ENCODE assay signal across 18 cellular contexts in the genomic region with DNA sequence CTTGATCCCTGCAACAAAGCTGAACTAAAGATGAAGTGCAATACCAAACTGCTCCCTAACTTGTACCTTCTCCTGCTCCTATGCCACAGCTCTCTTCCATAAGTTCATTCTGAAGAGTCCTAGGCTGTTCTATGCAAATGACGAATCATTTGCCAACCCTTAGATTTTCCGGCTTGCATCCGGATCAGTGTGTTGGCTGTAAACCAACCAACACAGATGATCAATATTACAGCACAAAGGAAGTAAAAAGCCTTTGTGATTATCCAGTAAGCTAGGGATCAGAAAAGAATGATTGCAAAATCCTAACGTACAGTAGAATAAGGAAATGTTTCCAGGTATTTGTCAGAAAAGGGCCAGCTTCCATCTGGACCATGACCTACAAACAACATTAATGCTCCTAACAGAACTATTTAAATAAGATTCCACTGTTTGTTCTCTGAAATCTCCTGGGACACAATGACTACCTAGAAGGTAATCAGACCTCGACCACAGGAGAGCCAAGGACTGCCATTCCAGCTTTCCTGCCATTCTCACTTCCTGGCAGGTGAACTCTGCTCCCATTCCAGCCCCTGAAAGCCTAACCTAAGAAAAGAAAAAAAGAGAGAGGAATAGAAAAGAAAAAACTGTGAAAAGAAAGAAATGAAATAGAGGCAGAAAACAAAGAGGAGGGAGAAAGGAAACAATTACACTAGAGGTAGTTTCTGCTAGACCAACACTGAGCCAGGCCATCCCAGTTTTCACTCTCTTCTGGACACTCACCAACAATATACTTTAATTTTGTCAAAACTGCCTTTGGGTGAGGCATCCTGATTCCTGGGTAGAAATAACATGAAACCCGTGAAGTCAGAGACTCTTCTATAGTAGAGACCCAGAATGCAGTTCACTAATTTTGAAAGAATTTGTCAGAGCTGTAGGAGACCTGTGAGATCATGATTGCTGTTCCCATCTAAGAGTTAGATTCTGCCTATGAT. TPM values are rescaled to one million over a fixed set of nuclear protein-coding genes. Genes with fewer than 3 reads are reported as not detected.
DNase-seq lines count a peak whose midpoint lies in the region; ATAC-seq, FAIRE-seq and TF ChIP-seq lines count a peak whose summit lies in the region.
"Had no signal": no experiment of that assay in that cellular context is flagged by ENCODE, and none has a peak within 500 bp of the region (broad histone marks: within the 10 kb centered on the region; RNA-seq: fewer than 3 reads in every experiment).

No MANE protein-coding gene starts in this region.

- DNase-seq in DMS53 (lab: John Stamatoyannopoulos, UW) = peak; percentile 22
- DNase-seq in DMS53 treated with DMSO at 0.1 percent for 48 hours (lab: John Stamatoyannopoulos, UW; ENCODE audit: unreplicated experiment) = no peak
- peak; percentile 93 for DNase-seq in PC-3
- DNase-seq in epithelial cell of prostate (ENCODE audit: low read depth, low spot score) = no peak
- DNase-seq in small intestine = peak; percentile 87
- no peak for DNase-seq in stimulated activated CD8-positive, alpha-beta memory T cell treated with anti-CD3 and anti-CD28 coated beads, Interleukin-4, amount 100 ng/mL, for 48 hours
- DNase-seq: activated CD8-positive, alpha-beta T cell treated with anti-CD3 and anti-CD28 coated beads, Interleukin-2, amount 10 ng/mL, durations not matched to agents 7 days and 5 days; activated gamma-delta T cell; brain microvascular endothelial cell; CD8-positive, alpha-beta memory T cell; lower lobe of right lung; Right ventricle myocardium superior; T1000 had no signal

- H3K4me2 ChIP-seq in PC-3 (ENCODE audit: low read length) = peak overlapping the region; percentile 83
- H3K4me2 ChIP-seq: smooth muscle cell had no signal

- peaks cover 36% of the 10 kb centered on the region for H3K4me1 ChIP-seq in PC-3 (ENCODE audit: insufficient read depth, low read length)
- peaks cover 5 to 11% of the 10 kb centered on the region in 2 donors for H3K4me1 ChIP-seq in small intestine (ENCODE audit: control insufficient read depth in 2 of 2, insufficient read depth in 1 of 2, low read depth in 1 of 2, low read length in 1 of 2)
- H3K4me1 ChIP-seq: suprapubic skin had no signal

- POLR2A ChIA-PET in PC-3 (lab: Charles Lee; ENCODE audit: unreplicated experiment) = interaction anchor here (0.7 kb wide), 1 partner anchor 38 kb away, joined by 7 read pairs; no protein-coding TSS in a partner anchor

- H3K27me3 ChIP-seq in PC-3 (ENCODE audit: low read length) (no peaks in the 10 kb centered on the region), small intestine (ENCODE audit: control insufficient read depth in 2 of 2, insufficient read depth in 2 of 2, low read length in 2 of 2) (no peaks in the 10 kb centered on the region)
- H3K27me3 ChIP-seq: brain microvascular endothelial cell, suprapubic skin had no signal

- CTCF ChIA-PET in PC-3 (lab: Charles Lee) = interaction anchor here (0.5 to 0.6 kb wide), 2 partner anchors 408 to 502 kb away, joined by 3 to 4 read pairs; no protein-coding TSS in a partner anchor

- no peak for TF ChIP-seq CTCF in PC-3 (conservative IDR thresholded peaks at IDR 0.05; ENCODE audit: low read depth, low read length)

- H3K9me3 ChIP-seq in PC-3 (ENCODE audit: low read length) (no peaks in the 10 kb centered on the region), small intestine (ENCODE audit: control insufficient read depth, low read depth) (no peaks in the 10 kb centered on the region)
- H3K9me3 ChIP-seq: lower lobe of right lung, suprapubic skin had no signal

- H3F3A ChIP-seq in PC-3 (ENCODE audit: low read length, unreplicated experiment) = peaks cover 4% of the 10 kb centered on the region

- FAIRE-seq in small intestine (lab: Jason Lieb, UNC) = no peak
- FAIRE-seq: HTR-8/SVneo had no signal

- no peaks in the 10 kb centered on the region for H3K9me2 ChIP-seq in PC-3 (replicated peaks; ENCODE audit: low read length)

- BruUV-seq in PC-3 (replicated peaks; lab: Mats Ljungman, UMichigan) = no TSS peak

- intact Hi-C loops in PC-3 (cut with micrococcal nuclease) = no loop called here

- H3K36me3 ChIP-seq in PC-3 (ENCODE audit: low read depth, low read length) = no peaks in the 10 kb centered on the region
- H3K36me3 ChIP-seq in small intestine (ENCODE audit: control insufficient read depth in 2 of 2, insufficient read depth in 2 of 2, low read length in 2 of 2) = no peaks in the 10 kb centered on the region
- H3K36me3 ChIP-seq: brain microvascular endothelial cell, lower lobe of right lung, suprapubic skin had no signal

- H3K4me3 ChIP-seq in PC-3 (ENCODE audit: low read length) = peak overlapping the region; percentile 40; the same call in 1 of the 2 replicates
- no peak overlapping the region for H3K4me3 ChIP-seq in small intestine (ENCODE audit: low read depth in 1 of 2, low read length in 2 of 2)
- H3K4me3 ChIP-seq: lower lobe of right lung, smooth muscle cell, suprapubic skin had no signal

- no peaks in the 10 kb centered on the region for H4K20me1 ChIP-seq in PC-3 (ENCODE audit: low read length)

- peaks cover 87% of the 10 kb centered on the region for H3K79me2 ChIP-seq in PC-3 (ENCODE audit: low read length)

- peak overlapping the region; percentile 79 for H3K27ac ChIP-seq in PC-3 (ENCODE audit: low read length)
- H3K27ac ChIP-seq in epithelial cell of prostate = peak overlapping the region; percentile 26
- H3K27ac ChIP-seq in small intestine (ENCODE audit: low read depth in 1 of 2, low read length in 1 of 2) = peak overlapping the region; percentile 46 to 55
- H3K27ac ChIP-seq: brain microvascular endothelial cell, lower lobe of right lung, suprapubic skin had no signal

- 11 to 55% (median 32%) methylated on average over 6 of the region's 6 CpGs for WGBS in small intestine, 3 donors

- peak overlapping the region; percentile 12; the same call in 1 of the 2 replicates for H3K9ac ChIP-seq in PC-3 (ENCODE audit: low read length)

- ATAC-seq in PC-3 (peak; percentile 91), HG02885 (IDR thresholded peaks at IDR 0.05; ENCODE audit: poor library complexity, unreplicated experiment) (no peak), HG03439 (IDR thresholded peaks at IDR 0.05; ENCODE audit: unreplicated experiment) (no peak)
- ATAC-seq: activated CD8-positive, alpha-beta T cell treated with anti-CD3 and anti-CD28 coated beads, Interleukin-2, amount 10 ng/mL, durations not matched to agents 7 days and 5 days; lower lobe of right lung had no signal

- no peak overlapping the region for H2AFZ ChIP-seq in PC-3 (ENCODE audit: low read length)

RNA-seq across cellular contexts. Expression of a gene that starts 19.7 kb away (rescaled TPM):
- 18.3 and 21.0 TPM in 2 replicates for total RNA-seq in PC-3 (2014; rRNA removed)
- polyA plus RNA-seq in small intestine = 100 to 1,000 TPM; 168 to 243 (median 232) TPM

Comparison
In these comparisons a context has a peak if more than half of its experiments do, and no peak if none do; other contexts are left out.
1. DNase-seq: peak in DMS53 (single experiment), PC-3 (single experiment) and small intestine (single experiment); none in DMS53 treated with DMSO at 0.1 percent for 48 hours (single experiment), epithelial cell of prostate (single experiment) and stimulated activated CD8-positive, alpha-beta memory T cell treated with anti-CD3 and anti-CD28 coated beads, Interleukin-4, amount 100 ng/mL, for 48 hours (single experiment).
2. H3K27ac ChIP-seq: peak in every context shown above with its lines; median percentile 79 in PC-3; 50 in small intestine; 26 in epithelial cell of prostate.